In the genomic region with DNA sequence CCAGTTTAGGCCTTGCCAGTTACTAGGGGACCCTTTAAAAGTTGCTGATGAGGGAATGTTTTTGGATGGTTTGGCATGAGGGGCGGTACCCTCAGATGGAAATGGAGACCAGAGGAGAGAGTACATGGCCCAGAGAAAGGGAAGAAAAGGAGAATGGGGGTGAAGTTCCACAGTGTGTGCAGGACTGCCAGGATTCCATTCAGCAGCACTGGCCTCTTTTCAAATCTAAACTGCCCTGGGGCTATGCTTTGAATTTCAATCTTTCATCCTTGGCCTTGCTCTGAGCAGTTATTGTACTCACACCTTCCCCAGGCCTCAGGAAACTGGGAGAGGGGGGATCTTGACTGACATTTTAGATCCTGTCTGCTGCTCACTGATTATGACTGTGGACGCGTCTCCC, we compare ENCODE assay signal across 6 cellular contexts. TPM values are rescaled to one million over a fixed set of nuclear protein-coding genes. Genes with fewer than 3 reads are reported as not detected.
DNase-seq lines count a peak whose midpoint lies in the region; TF ChIP-seq lines count a peak whose summit lies in the region.

No MANE protein-coding gene starts in this region.

- no peak for DNase-seq in A673 (ENCODE audit: low spot score)
- no peak for DNase-seq in OCI-LY7 (ENCODE audit: low spot score)
- DNase-seq in glutamatergic neuron, result no peak
- DNase-seq in stimulated activated CD4-positive, alpha-beta T cell treated with anti-CD3 and anti-CD28 coated beads, Interleukin-2, amount 100 ng/mL, for 24 hours, result no peak
- DNase-seq in stimulated activated CD8-positive, alpha-beta memory T cell treated with anti-CD3 and anti-CD28 coated beads, Interleukin-4, amount 100 ng/mL, for 48 hours, result no peak
- DNase-seq in GDM1 (lab: John Stamatoyannopoulos, UW), result no peak

- peaks cover 47% of the 10 kb centered on the region for H3K79me2 ChIP-seq in OCI-LY7 (ENCODE audit: insufficient read depth, low read depth, low read length)

- peaks cover 11% of the 10 kb centered on the region; the same call in 1 of the 2 replicates for H4K20me1 ChIP-seq in OCI-LY7 (ENCODE audit: insufficient read depth, low read length)

- H3K36me3 ChIP-seq in A673 (ENCODE audit: insufficient read depth, low read length, poor library complexity, severe bottlenecking), result peaks cover 71% of the 10 kb centered on the region
- peaks cover 95% of the 10 kb centered on the region for H3K36me3 ChIP-seq in OCI-LY7 (ENCODE audit: insufficient read depth, low read length)

- no peaks in the 10 kb centered on the region for H3K27me3 ChIP-seq in A673 (replicated peaks; ENCODE audit: insufficient read depth, low read depth, low read length, poor library complexity)

- H3K9me3 ChIP-seq in A673 (ENCODE audit: low read depth, low read length, poor library complexity, severe bottlenecking) (no peaks in the 10 kb centered on the region), OCI-LY7 (ENCODE audit: low read length) (no peaks in the 10 kb centered on the region)

- H3K4me3 ChIP-seq in A673 (ENCODE audit: low read depth, low read length, poor library complexity, severe bottlenecking), result peak overlapping the region; percentile 72
- no peak overlapping the region for H3K4me3 ChIP-seq in OCI-LY7 (ENCODE audit: low read depth, low read length, poor library complexity, severe bottlenecking)

- H3K27ac Mint-ChIP-seq in glutamatergic neuron (ENCODE audit: unreplicated experiment), result peak overlapping the region; percentile 59

- BruUV-seq in A673 (replicated peaks; lab: Mats Ljungman, UMichigan) (no TSS peak), OCI-LY7 (replicated peaks; lab: Mats Ljungman, UMichigan) (no TSS peak)

- H3K4me1 ChIP-seq in A673 (ENCODE audit: insufficient read depth, low read length, poor library complexity, severe bottlenecking) (peaks cover 59% of the 10 kb centered on the region), OCI-LY7 (ENCODE audit: insufficient read depth, low read length, poor library complexity, severe bottlenecking) (peaks cover 28% of the 10 kb centered on the region)

- H3K9me2 ChIP-seq in OCI-LY7 (ENCODE audit: insufficient read depth, low read length), result no peaks in the 10 kb centered on the region

- H2AFZ ChIP-seq in OCI-LY7 (ENCODE audit: low read length), result no peak overlapping the region

- POLR2A ChIA-PET in A673 (lab: Charles Lee; ENCODE audit: low non-redundant PET), result interaction anchor here (0.5 kb wide), 1 partner anchor 210 kb away, joined by 4 read pairs; no protein-coding TSS in a partner anchor
- POLR2A ChIA-PET in OCI-LY7 (lab: Charles Lee), result interaction anchor here (1.2 to 4.8 kb wide), 3 partner anchors 28 to 43 kb away, joined by 3 to 42 read pairs (median 9); no protein-coding TSS in a partner anchor

- 0 out of 2 replicates have a peak overlapping the region, but pooled peaks have one; percentile 95 for H3K4me2 ChIP-seq in OCI-LY7 (ENCODE audit: low read length)

- CTCF ChIA-PET in A673 (lab: Charles Lee) (interaction anchor here (0.5 to 1.3 kb wide), 4 partner anchors 18 to 138 kb away, joined by 3 to 7 read pairs (median 6); no protein-coding TSS in a partner anchor), OCI-LY7 (lab: Charles Lee; ENCODE audit: unreplicated experiment) (no interaction called here)

- peaks cover 19% of the 10 kb centered on the region for H3K9me3 Mint-ChIP-seq in glutamatergic neuron (ENCODE audit: unreplicated experiment)

- H3K36me3 Mint-ChIP-seq in glutamatergic neuron (ENCODE audit: unreplicated experiment), result no peaks in the 10 kb centered on the region

- H3K27ac ChIP-seq in A673 (ENCODE audit: low read depth, low read length, poor library complexity, severe bottlenecking) (peak overlapping the region; percentile 98), OCI-LY7 (ENCODE audit: low read depth, low read length, poor library complexity, severe bottlenecking) (no peak overlapping the region)

- H3K4me3 Mint-ChIP-seq in glutamatergic neuron (ENCODE audit: unreplicated experiment), result peak overlapping the region; percentile 100

- intact Hi-C loops in A673 (cut with micrococcal nuclease; ENCODE audit: unreplicated experiment), result loop anchor here (5.0 kb wide), 1 partner anchor 96 kb away; the partner anchor contains the start of gene TMEM179B
- intact Hi-C loops in OCI-LY7 (cut with micrococcal nuclease; ENCODE audit: unreplicated experiment), result loop anchor here (5.0 kb wide), 1 partner anchor 311 kb away; the partner anchor contains the start of gene EEF1G

- TF ChIP-seq CTCF in A673 (conservative IDR thresholded peaks at IDR 0.05; ENCODE audit: low read depth, low read length) (no peak), OCI-LY7 (conservative IDR thresholded peaks at IDR 0.05; ENCODE audit: low read length) (no peak), glutamatergic neuron (IDR thresholded peaks at IDR 0.05; ENCODE audit: partially characterized antibody, unreplicated experiment) (no peak)

- H3K27me3 Mint-ChIP-seq in glutamatergic neuron (ENCODE audit: unreplicated experiment), result peaks cover 17% of the 10 kb centered on the region

- peaks cover 28% of the 10 kb centered on the region for H3K4me1 Mint-ChIP-seq in glutamatergic neuron (ENCODE audit: low read depth, unreplicated experiment)

RNA-seq across cellular contexts. Expression of gene SLC3A2, which starts 3.0 kb away (rescaled TPM):
- total RNA-seq in A673 (2021), result 480 and 511 TPM in 2 replicates
- total RNA-seq in OCI-LY7 (2014; rRNA removed; shearing (Covaris generic)), result 289 and 291 TPM in 2 replicates
- total RNA-seq in OCI-LY7 (2022), result 321 and 339 TPM in 2 replicates
- total RNA-seq in glutamatergic neuron (ENCODE audit: unreplicated experiment), result 221 TPM

RNA-seq across cellular contexts. Expression of gene CHRM1, which starts 37.5 kb away (rescaled TPM):
- total RNA-seq in A673 (2021) (0.17 and 0.41 TPM in 2 replicates), OCI-LY7 (2022) (not detected in 2 replicates), glutamatergic neuron (ENCODE audit: unreplicated experiment) (not detected)
- not detected in 2 replicates for total RNA-seq in OCI-LY7 (2014; rRNA removed; shearing (Covaris generic))

RNA-seq across cellular contexts. Expression of gene WDR74, which starts 44.3 kb away (rescaled TPM):
- 147 and 155 TPM in 2 replicates for total RNA-seq in A673 (2021)
- 139 and 169 TPM in 2 replicates for total RNA-seq in OCI-LY7 (2014; rRNA removed; shearing (Covaris generic))
- total RNA-seq in OCI-LY7 (2022), result 85.0 and 98.4 TPM in 2 replicates
- 69.0 TPM for total RNA-seq in glutamatergic neuron (ENCODE audit: unreplicated experiment)

RNA-seq across cellular contexts. Expression of gene TEX54, which starts 51.0 kb away (rescaled TPM):
- total RNA-seq in A673 (2021) (0.77 TPM in 1 of 2 replicates, not detected in the other), OCI-LY7 (2022) (0.89 TPM in 1 of 2 replicates, not detected in the other), glutamatergic neuron (ENCODE audit: unreplicated experiment) (1.0 TPM)
- 1.0 TPM in 1 of 2 replicates, not detected in the other for total RNA-seq in OCI-LY7 (2014; rRNA removed; shearing (Covaris generic))

RNA-seq across cellular contexts. Expression of gene STX5, which starts 51.8 kb away (rescaled TPM):
- total RNA-seq in A673 (2021) (29.2 and 38.1 TPM in 2 replicates), OCI-LY7 (2022) (41.0 and 47.5 TPM in 2 replicates), glutamatergic neuron (ENCODE audit: unreplicated experiment) (40.7 TPM)
- total RNA-seq in OCI-LY7 (2014; rRNA removed; shearing (Covaris generic)), result 21.7 and 30.6 TPM in 2 replicates
